In the genomic region with DNA sequence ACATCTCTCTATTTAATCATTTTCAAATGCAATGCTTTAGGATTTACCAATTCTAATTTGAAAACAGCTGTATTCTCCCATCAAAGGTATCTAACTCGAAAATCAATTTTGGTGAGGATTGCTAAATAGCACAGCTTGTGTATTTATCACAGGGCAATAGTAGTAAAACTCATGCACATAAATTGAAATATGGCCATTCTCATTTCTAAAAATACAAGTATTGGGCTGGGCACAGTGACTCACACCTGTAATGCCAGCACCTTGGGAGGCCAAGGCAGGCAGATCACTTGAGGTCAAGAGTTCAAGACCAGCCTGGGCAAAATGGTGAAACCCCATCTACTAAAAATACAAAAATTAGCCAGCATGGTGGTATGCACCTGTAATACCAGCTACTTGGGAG, we compare ENCODE assay signal across 25 cellular contexts.
"Had no signal": no experiment of that assay in that cellular context is flagged by ENCODE, and none has a peak within 500 bp of the region (broad histone marks: within the 10 kb centered on the region; RNA-seq: fewer than 3 reads in every experiment).

No MANE protein-coding gene starts in this region.

- H3K27me3 Mint-ChIP-seq: activated CD4-positive, alpha-beta memory T cell treated with anti-CD3 and anti-CD28 coated beads for 36 hours had no signal

- H3K9ac ChIP-seq: KMS-11, SK-N-SH had no signal

- H3K36me3 Mint-ChIP-seq: activated CD4-positive, alpha-beta memory T cell treated with anti-CD3 and anti-CD28 coated beads for 36 hours; activated naive CD4-positive, alpha-beta T cell treated with anti-CD3 and anti-CD28 coated beads, Interleukin-2, amount 50 U/mL, for 72 hours had no signal

- H3K27ac Mint-ChIP-seq: activated CD4-positive, alpha-beta memory T cell treated with anti-CD3 and anti-CD28 coated beads for 36 hours; activated CD4-positive, alpha-beta T cell treated with anti-CD3 and anti-CD28 coated beads, Interleukin-2, amount 10 ng/mL, durations not matched to agents 7 days and 5 days; activated naive CD4-positive, alpha-beta T cell treated with anti-CD3 and anti-CD28 coated beads, Interleukin-2, amount 50 U/mL, for 72 hours; T-helper 1 cell treated with Interleukin-12 subunit alpha and Interleukin-12 subunit beta and Interleukin-4 antibody, amounts not matched to agents 30 μg/mL and 1 μg/mL, for 36 hours had no signal

- DNase-seq: activated CD4-positive, alpha-beta memory T cell treated with anti-CD3 and anti-CD28 coated beads for 36 hours; activated CD4-positive, alpha-beta T cell treated with anti-CD3 and anti-CD28 coated beads, Interleukin-2, amount 10 ng/mL, durations not matched to agents 7 days and 5 days; activated CD4-positive, CD25-positive, alpha-beta regulatory T cell treated with anti-CD3 and anti-CD28 coated beads, Interleukin-2, amount 50 U/mL, for 72 hours; activated CD8-positive, alpha-beta memory T cell treated with anti-CD3 and anti-CD28 coated beads for 24 hours; activated effector memory CD4-positive, alpha-beta T cell treated with anti-CD3 and anti-CD28 coated beads, Interleukin-2, amount 50 U/mL, for 16 hours; activated naive CD4-positive, alpha-beta T cell treated with Interleukin-2 at 50 U/mL for 16 hours; activated T-cell treated with anti-CD3 and anti-CD28 coated beads, Interleukin-2, amount 50 U/mL, for 4 hours; brain microvascular endothelial cell; NCI-H1092 treated with DMSO at 0.1 percent for 48 hours; NCI-H1417 treated with DMSO at 0.1 percent for 48 hours; NCI-H1694; NCI-H2029; NCI-H345; NCI-H510A; NCI-H82; NK-92 treated with Interleukin-12 subunit alpha and Interleukin-12 subunit beta, amount 100 ng/mL, for 24 hours; Peyer's patch; Right ventricle myocardium superior; SJCRH30; SK-N-SH had no signal

- H3K4me3 Mint-ChIP-seq: activated CD4-positive, alpha-beta memory T cell treated with anti-CD3 and anti-CD28 coated beads for 36 hours; activated CD4-positive, alpha-beta T cell treated with anti-CD3 and anti-CD28 coated beads, Interleukin-2, amount 10 ng/mL, durations not matched to agents 7 days and 5 days; activated T-cell treated with anti-CD3 and anti-CD28 coated beads, Interleukin-2, amount 50 U/mL, for 4 hours; T-helper 1 cell treated with Interleukin-12 subunit alpha and Interleukin-12 subunit beta and Interleukin-4 antibody, amounts not matched to agents 30 μg/mL and 1 μg/mL, for 36 hours had no signal

- H3K9me2 ChIP-seq: SK-N-SH had no signal

- H3K4me2 ChIP-seq: KMS-11, SK-N-SH had no signal

- H3K4me3 ChIP-seq: cardiac muscle cell, Peyer's patch, SJCRH30 had no signal

- H3K9me3 ChIP-seq: Peyer's patch, SJCRH30, SK-N-SH had no signal

- H3K36me3 ChIP-seq: brain microvascular endothelial cell, cardiac muscle cell, Peyer's patch, SJCRH30 had no signal

- H3K4me1 ChIP-seq: SJCRH30 had no signal

- H3K27ac ChIP-seq: brain microvascular endothelial cell, cardiac muscle cell, KMS-11, Peyer's patch, RWPE1, SJCRH30 had no signal

- H3K27me3 ChIP-seq: brain microvascular endothelial cell, cardiac muscle cell, Peyer's patch, SJCRH30 had no signal
